ENCODE assay signal across 24 cellular contexts in genomic region chr12:13435535-13435934, GRCh38.
A peak's percentile ranks its signal among the peaks of the same experiment; 100 is the strongest.
DNase-seq lines count a peak whose midpoint lies in the region; ATAC-seq and TF ChIP-seq lines count a peak whose summit lies in the region.
"Had no signal": no experiment of that assay in that cellular context is flagged by ENCODE, and none has a peak within 500 bp of the region (broad histone marks: within the 10 kb centered on the region; RNA-seq: fewer than 3 reads in every experiment).

No MANE protein-coding gene starts in this region.

- H3K9me3 ChIP-seq in A673 (ENCODE audit: low read depth, low read length, poor library complexity, severe bottlenecking) (no peaks in the 10 kb centered on the region), WERI-Rb-1 (ENCODE audit: severe bottlenecking) (no peaks in the 10 kb centered on the region), upper lobe of left lung (no peaks in the 10 kb centered on the region)
- H3K9me3 ChIP-seq: heart right ventricle had no signal

- no peaks in the 10 kb centered on the region for H3K36me3 ChIP-seq in A673 (ENCODE audit: insufficient read depth, low read length, poor library complexity, severe bottlenecking)
- H3K36me3 ChIP-seq in WERI-Rb-1 = no peaks in the 10 kb centered on the region
- H3K36me3 ChIP-seq in upper lobe of left lung = no peaks in the 10 kb centered on the region
- H3K36me3 ChIP-seq: heart right ventricle had no signal

- WGBS in upper lobe of left lung, 2 donors = 51 to 59% methylated on average over 3 of the region's 3 CpGs

- no peak for TF ChIP-seq POLR2A in upper lobe of left lung (IDR thresholded peaks at IDR 0.05)

- TF ChIP-seq EP300 in upper lobe of left lung (IDR thresholded peaks at IDR 0.05) = no peak

- no peak for TF ChIP-seq CTCF in A673 (conservative IDR thresholded peaks at IDR 0.05; ENCODE audit: low read depth, low read length)
- TF ChIP-seq CTCF in WERI-Rb-1 (IDR thresholded peaks at IDR 0.05; ENCODE audit: low read depth, low read length) = no peak
- no peak for TF ChIP-seq CTCF in upper lobe of left lung (IDR thresholded peaks at IDR 0.05)

- H3K27ac ChIP-seq in A673 (ENCODE audit: low read depth, low read length, poor library complexity, severe bottlenecking) (no peak overlapping the region), WERI-Rb-1 (no peak overlapping the region), upper lobe of left lung (no peak overlapping the region)
- H3K27ac ChIP-seq: heart right ventricle, parathyroid adenoma had no signal

- H3K27me3 ChIP-seq in A673 (replicated peaks; ENCODE audit: insufficient read depth, low read depth, low read length, poor library complexity) (no peaks in the 10 kb centered on the region), WERI-Rb-1 (ENCODE audit: insufficient read depth, low read depth, severe bottlenecking) (no peaks in the 10 kb centered on the region), upper lobe of left lung (no peaks in the 10 kb centered on the region)

- H3K4me1 ChIP-seq in A673 (ENCODE audit: insufficient read depth, low read length, poor library complexity, severe bottlenecking) = peaks cover 15% of the 10 kb centered on the region
- H3K4me1 ChIP-seq in upper lobe of left lung = no peaks in the 10 kb centered on the region
- H3K4me1 ChIP-seq: parathyroid adenoma had no signal

- DNase-seq in A673 (ENCODE audit: low spot score) (peak; percentile 92), HT1080 (ENCODE audit: low read depth) (peak; percentile 70), WERI-Rb-1 (peak; percentile 42), iPS DF 4.7 (ENCODE audit: extremely low read depth, low spot score) (peak; percentile 25), upper lobe of left lung (no peak), Ammon's horn (ENCODE audit: low spot score) (no peak)
- DNase-seq: activated CD4-positive, alpha-beta memory T cell treated with anti-CD3 and anti-CD28 coated beads for 36 hours; activated naive CD4-positive, alpha-beta T cell treated with Interleukin-2 at 50 U/mL for 16 hours; activated T-cell treated with anti-CD3 and anti-CD28 coated beads, Interleukin-2, amount 50 U/mL, for 1 hour; anterior cingulate cortex; DMS 273 treated with DMSO at 0.1 percent for 48 hours; heart right ventricle; KBM-7; kidney glomerular epithelial cell; mesenchymal stem cell; naive thymus-derived CD8-positive, alpha-beta T cell; NCI-H510A; stimulated activated CD4-positive, alpha-beta T cell treated with anti-CD3 and anti-CD28 coated beads, Interleukin-2, amount 100 ng/mL, for 24 hours had no signal

- no TSS peak for BruUV-seq in A673 (replicated peaks; lab: Mats Ljungman, UMichigan)

- H3K27ac Mint-ChIP-seq in stimulated activated memory B cell treated with anti-CD40 and anti-IgM and Interleukin-4, amounts not matched to agents 10 μg/mL and 1 μg/mL and 100 μg/mL, for 72 hours = no peak overlapping the region
- H3K27ac Mint-ChIP-seq: activated CD4-positive, alpha-beta memory T cell treated with anti-CD3 and anti-CD28 coated beads for 36 hours; CD14-positive monocyte; naive thymus-derived CD8-positive, alpha-beta T cell; stimulated activated naive CD8-positive, alpha-beta T cell treated with anti-CD3 and anti-CD28 coated beads, Interleukin-15, Interleukin-2, amounts not matched to agents 100 ng/mL and 50 ng/mL, for 24 hours; type B pancreatic cell had no signal

- no peaks in the 10 kb centered on the region for H3K4me1 Mint-ChIP-seq in stimulated activated memory B cell treated with anti-CD40 and anti-IgM and Interleukin-4, amounts not matched to agents 10 μg/mL and 1 μg/mL and 100 μg/mL, for 72 hours
- H3K4me1 Mint-ChIP-seq: CD14-positive monocyte; naive thymus-derived CD8-positive, alpha-beta T cell had no signal

- intact Hi-C loops in A673 (cut with micrococcal nuclease; ENCODE audit: unreplicated experiment) = no loop called here

- POLR2A ChIA-PET in A673 (lab: Charles Lee; ENCODE audit: low non-redundant PET) = interaction anchor here (0.6 kb wide), 1 partner anchor 85 kb away, joined by 3 read pairs; no protein-coding TSS in a partner anchor

- no peaks in the 10 kb centered on the region for H3K9me3 Mint-ChIP-seq in stimulated activated memory B cell treated with anti-CD40 and anti-IgM and Interleukin-4, amounts not matched to agents 10 μg/mL and 1 μg/mL and 100 μg/mL, for 72 hours
- H3K9me3 Mint-ChIP-seq: activated CD4-positive, alpha-beta memory T cell treated with anti-CD3 and anti-CD28 coated beads for 36 hours; naive thymus-derived CD8-positive, alpha-beta T cell; stimulated activated naive CD8-positive, alpha-beta T cell treated with anti-CD3 and anti-CD28 coated beads, Interleukin-15, Interleukin-2, amounts not matched to agents 100 ng/mL and 50 ng/mL, for 24 hours; type B pancreatic cell had no signal

- CTCF ChIA-PET in A673 (lab: Charles Lee) = interaction anchor here (0.6 kb wide), 1 partner anchor 335 kb away, joined by 11 read pairs; no protein-coding TSS in a partner anchor

- no peak overlapping the region for H3K4me3 ChIP-seq in A673 (ENCODE audit: low read depth, low read length, poor library complexity, severe bottlenecking)
- no peak overlapping the region for H3K4me3 ChIP-seq in WERI-Rb-1 (ENCODE audit: low read depth, low read length)
- no peak overlapping the region for H3K4me3 ChIP-seq in upper lobe of left lung
- H3K4me3 ChIP-seq: heart right ventricle had no signal

- H3K36me3 Mint-ChIP-seq in stimulated activated memory B cell treated with anti-CD40 and anti-IgM and Interleukin-4, amounts not matched to agents 10 μg/mL and 1 μg/mL and 100 μg/mL, for 72 hours = no peaks in the 10 kb centered on the region
- H3K36me3 Mint-ChIP-seq: activated CD4-positive, alpha-beta memory T cell treated with anti-CD3 and anti-CD28 coated beads for 36 hours; CD14-positive monocyte; naive thymus-derived CD8-positive, alpha-beta T cell had no signal

- no peak overlapping the region for H3K4me3 Mint-ChIP-seq in stimulated activated memory B cell treated with anti-CD40 and anti-IgM and Interleukin-4, amounts not matched to agents 10 μg/mL and 1 μg/mL and 100 μg/mL, for 72 hours
- H3K4me3 Mint-ChIP-seq: activated CD4-positive, alpha-beta memory T cell treated with anti-CD3 and anti-CD28 coated beads for 36 hours; CD14-positive monocyte; naive thymus-derived CD8-positive, alpha-beta T cell; stimulated activated naive CD8-positive, alpha-beta T cell treated with anti-CD3 and anti-CD28 coated beads, Interleukin-15, Interleukin-2, amounts not matched to agents 100 ng/mL and 50 ng/mL, for 24 hours; type B pancreatic cell had no signal

- no peaks in the 10 kb centered on the region for H3K27me3 Mint-ChIP-seq in stimulated activated memory B cell treated with anti-CD40 and anti-IgM and Interleukin-4, amounts not matched to agents 10 μg/mL and 1 μg/mL and 100 μg/mL, for 72 hours

- ATAC-seq in upper lobe of left lung (ENCODE audit: low FRiP score in 2 of 2) (no peak), GM21619 (IDR thresholded peaks at IDR 0.05; ENCODE audit: unreplicated experiment) (no peak)
- no peak for ATAC-seq in stimulated activated memory B cell treated with anti-CD40 and anti-IgM and Interleukin-4, amounts not matched to agents 10 μg/mL and 1 μg/mL and 100 μg/mL, for 72 hours
- ATAC-seq: heart right ventricle; naive thymus-derived CD8-positive, alpha-beta T cell had no signal

Comparison
In these comparisons a context has a peak if more than half of its experiments do, and no peak if none do; other contexts are left out.
1. DNase-seq: peak in A673 (single experiment), HT1080 (single experiment), WERI-Rb-1 (single experiment) and iPS DF 4.7 (single experiment); none in upper lobe of left lung (0 of 2) and Ammon's horn (single experiment).